ENCODE assay signal across 8 cellular contexts in genomic region chr12:110937104-110937641, GRCh38. TPM values are rescaled to one million over a fixed set of nuclear protein-coding genes. Genes with fewer than 3 reads are reported as not detected.
DNase-seq lines count a peak whose midpoint lies in the region; ATAC-seq, FAIRE-seq and TF ChIP-seq lines count a peak whose summit lies in the region.

No MANE protein-coding gene starts in this region.

- H3K4me1 ChIP-seq in A549 (peaks cover 23% of the 10 kb centered on the region), endothelial cell of umbilical vein (ENCODE audit: control insufficient read depth, extremely low read depth, insufficient read depth, low read length) (no peaks in the 10 kb centered on the region)

- no peaks in the 10 kb centered on the region for H4K20me1 ChIP-seq in endothelial cell of umbilical vein (replicated peaks; ENCODE audit: control insufficient read depth, extremely low read depth, insufficient read depth, low read length)

- H3K79me2 ChIP-seq in endothelial cell of umbilical vein (ENCODE audit: control insufficient read depth, insufficient read depth, low read length) = no peaks in the 10 kb centered on the region

- H3K9me3 ChIP-seq in A549 (no peaks in the 10 kb centered on the region), endothelial cell of umbilical vein (replicated peaks; ENCODE audit: control insufficient read depth, insufficient read depth, low read length) (no peaks in the 10 kb centered on the region)

- peak overlapping the region; percentile 67 for H3K4me2 ChIP-seq in A549
- H3K4me2 ChIP-seq in endothelial cell of umbilical vein (ENCODE audit: insufficient read depth, low read length) = no peak overlapping the region

- no peaks in the 10 kb centered on the region for H3K9me1 ChIP-seq in endothelial cell of umbilical vein (replicated peaks; ENCODE audit: control insufficient read depth, extremely low read depth, insufficient read depth, low read length)

- peak; percentile 65 to 66 for DNase-seq in A549 (ENCODE audit: low read depth in 1 of 2, low spot score in 1 of 2)
- DNase-seq in GM18507 (ENCODE audit: extremely low spot score, insufficient read length, low read depth) = peak; percentile 51
- peak; percentile 67 to 81 for DNase-seq in NCI-H526 (lab: John Stamatoyannopoulos, UW)
- peak; percentile 4 to 48 (median 36) for DNase-seq in activated CD8-positive, alpha-beta memory T cell treated with anti-CD3 and anti-CD28 coated beads for 48 hours (ENCODE audit: low read depth in 2 of 3, low spot score in 2 of 3)
- DNase-seq in endothelial cell of umbilical vein (ENCODE audit: low read depth, low spot score) = peak; percentile 56
- peak; percentile 39 for DNase-seq in mucosa of gallbladder (ENCODE audit: low spot score)
- DNase-seq in stimulated activated naive B cell treated with anti-CD40 and anti-IgM and Interleukin-4, amounts not matched to agents 10 μg/mL and 1 μg/mL and 100 μg/mL, for 72 hours = peak; percentile 14
- no peak for DNase-seq in NCI-H187 treated with DMSO at 0.1 percent for 48 hours (lab: John Stamatoyannopoulos, UW)

- no TSS peak for BruUV-seq in endothelial cell of umbilical vein (replicated peaks; lab: Mats Ljungman, UMichigan)

- WGBS in A549 (ENCODE audit: missing lambda C conversion rate) = 5% methylated on average over 21 of the region's 21 CpGs

- no peak overlapping the region for H3K27ac Mint-ChIP-seq in stimulated activated naive B cell treated with anti-CD40 and anti-IgM and Interleukin-4, amounts not matched to agents 10 μg/mL and 1 μg/mL and 100 μg/mL, for 72 hours

- CTCF ChIA-PET in A549 (lab: Yijun Ruan, JAX) (interaction anchor here (0.6 to 7.7 kb wide), 47 partner anchors 11 to 414 kb away, joined by 3 to 71 read pairs (median 4); partner anchors contain the start of gene MYL2), endothelial cell of umbilical vein (lab: Charles Lee) (interaction anchor here (0.6 to 3.6 kb wide), 15 partner anchors 9 to 371 kb away, joined by 3 to 31 read pairs (median 4); no protein-coding TSS in a partner anchor)

- H3K27me3 ChIP-seq in endothelial cell of umbilical vein (ENCODE audit: control insufficient read depth in 2 of 2, insufficient read depth in 2 of 2, low read length in 2 of 2) = no peaks in the 10 kb centered on the region

- intact Hi-C loops in endothelial cell of umbilical vein (cut with micrococcal nuclease) = loop anchor here (1.0 to 5.0 kb wide), 4 partner anchors 43 to 376 kb away; no protein-coding TSS in a partner anchor

- H3K27ac ChIP-seq in A549 (no peak overlapping the region; a peak in 1 of 6 replicates), endothelial cell of umbilical vein (ENCODE audit: insufficient read depth, low read depth, low read length) (no peak overlapping the region)

- H3K9me3 Mint-ChIP-seq in stimulated activated naive B cell treated with anti-CD40 and anti-IgM and Interleukin-4, amounts not matched to agents 10 μg/mL and 1 μg/mL and 100 μg/mL, for 72 hours = no peaks in the 10 kb centered on the region

- no peaks in the 10 kb centered on the region for H3K36me3 ChIP-seq in endothelial cell of umbilical vein (ENCODE audit: control insufficient read depth in 2 of 2, extremely low read depth in 1 of 2, insufficient read depth in 2 of 2, low read length in 2 of 2)

- peak; percentile 55 to 77; a peak in 5 of 6 replicates for ATAC-seq in A549
- ATAC-seq in stimulated activated naive B cell treated with anti-CD40 and anti-IgM and Interleukin-4, amounts not matched to agents 10 μg/mL and 1 μg/mL and 100 μg/mL, for 72 hours (replicated peaks) = peak; percentile 47 to 56

- TF ChIP-seq EP300 in A549 (IDR thresholded peaks at IDR 0.05) = no peak

- POLR2A ChIA-PET in A549 (lab: Yijun Ruan, JAX) (no interaction called here), endothelial cell of umbilical vein (lab: Charles Lee) (no interaction called here)

- peak overlapping the region; percentile 5 for H2AFZ ChIP-seq in endothelial cell of umbilical vein (ENCODE audit: low read depth, low read length)

- TF ChIP-seq CTCF in A549 (IDR thresholded peaks at IDR 0.05) (peak; percentile 92), endothelial cell of umbilical vein (IDR thresholded peaks at IDR 0.05; ENCODE audit: extremely low read depth in 1 of 2, insufficient read depth in 1 of 2, low read depth in 1 of 2, low read length in 2 of 2) (peak; percentile 94 to 98)

- H3K4me3 Mint-ChIP-seq in stimulated activated naive B cell treated with anti-CD40 and anti-IgM and Interleukin-4, amounts not matched to agents 10 μg/mL and 1 μg/mL and 100 μg/mL, for 72 hours = peak overlapping the region; percentile 21 to 53

- H3K9ac ChIP-seq in endothelial cell of umbilical vein (replicated peaks; ENCODE audit: extremely low read depth, insufficient read depth, low read length) = no peak overlapping the region

- no peak overlapping the region for H3K4me3 ChIP-seq in A549
- no peak overlapping the region for H3K4me3 ChIP-seq in endothelial cell of umbilical vein (replicated peaks in 1 of 3; ENCODE audit: insufficient read depth in 1 of 3, low read depth in 1 of 3, low read length in 3 of 3)

- peaks cover 6 to 8% of the 10 kb centered on the region in 2 donors for H3K4me1 Mint-ChIP-seq in stimulated activated naive B cell treated with anti-CD40 and anti-IgM and Interleukin-4, amounts not matched to agents 10 μg/mL and 1 μg/mL and 100 μg/mL, for 72 hours

- TF ChIP-seq RAD21 in A549 (conservative IDR thresholded peaks at IDR 0.05 in 1 of 2, IDR thresholded peaks at IDR 0.05 in 1 of 2) = peak; percentile 87 to 89

- H3K36me3 Mint-ChIP-seq in stimulated activated naive B cell treated with anti-CD40 and anti-IgM and Interleukin-4, amounts not matched to agents 10 μg/mL and 1 μg/mL and 100 μg/mL, for 72 hours = no peaks in the 10 kb centered on the region

- TF ChIP-seq POLR2A in A549 (IDR thresholded peaks at IDR 0.05; ENCODE audit: low read length) = no peak
- TF ChIP-seq POLR2A in endothelial cell of umbilical vein (IDR thresholded peaks at IDR 0.05; ENCODE audit: low read depth, low read length) = no peak

- no peak for FAIRE-seq in A549 (lab: Jason Lieb, UNC)
- peak; percentile 77 for FAIRE-seq in GM18507 (lab: Jason Lieb, UNC)
- peak; percentile 91 for FAIRE-seq in endothelial cell of umbilical vein (lab: Jason Lieb, UNC)

- dilution Hi-C loops in endothelial cell of umbilical vein (cut with MboI; ENCODE audit: extremely low pct_ligation_motif_present, low sequenced_read_pairs) = no loop called here

- peaks cover 34 to 54% of the 10 kb centered on the region in 2 donors for H3K27me3 Mint-ChIP-seq in stimulated activated naive B cell treated with anti-CD40 and anti-IgM and Interleukin-4, amounts not matched to agents 10 μg/mL and 1 μg/mL and 100 μg/mL, for 72 hours

TF ChIP-seq in A549, 52 proteins besides CTCF, POLR2A, EP300 and RAD21:
- TF ChIP-seq SMC3 (IDR thresholded peaks at IDR 0.05) = peak; percentile 76
- TF ChIP-seq BCL3 (IDR thresholded peaks at IDR 0.05) = no peak

TF ChIP-seq in endothelial cell of umbilical vein, 7 proteins besides CTCF, POLR2A, EP300 and RAD21:
- TF ChIP-seq POLR2AphosphoS5 (IDR thresholded peaks at IDR 0.05; ENCODE audit: insufficient read depth, low read depth, low read length) (no peak), FOS (IDR thresholded peaks at IDR 0.05; ENCODE audit: borderline replicate concordance, insufficient read depth, low read length) (no peak), GATA2 (IDR thresholded peaks at IDR 0.05; ENCODE audit: insufficient read depth, insufficient read length, low read depth, low read length) (no peak), MYC (IDR thresholded peaks at IDR 0.05; ENCODE audit: low read depth, low read length) (no peak), JUN (IDR thresholded peaks at IDR 0.05; ENCODE audit: borderline replicate concordance, insufficient read depth, insufficient read length, low read depth) (no peak), EZH2 (IDR thresholded peaks at IDR 0.05; ENCODE audit: borderline replicate concordance, low read depth, low read length, severe bottlenecking) (no peak), MAX (IDR thresholded peaks at IDR 0.05; ENCODE audit: insufficient read depth, insufficient read length) (no peak)

RNA-seq across cellular contexts. Expression of gene MYL2, which starts 16.8 kb away (rescaled TPM):
- polyA plus RNA-seq in A549 (2011; rRNA removed) = 0.13 TPM in 1 of 2 replicates, not detected in the other
- not detected in 2 replicates for polyA plus RNA-seq in A549 (2012; cell fraction: cytosol; rRNA removed)
- 0.12 TPM in 1 of 2 replicates, not detected in the other for polyA plus RNA-seq in A549 (2012; cell fraction: nucleus; rRNA removed)
- not detected in 3 replicates for polyA plus RNA-seq in A549 (2017; fragmentation: RNase III; extraction: RNeasy Plus Mini Kit Qiagen cat#74134 plus additional on column Dnase treatment)
- not detected in 2 replicates for polyA minus RNA-seq in A549 (2011; rRNA and poly(A)+ RNA removed)
- total RNA-seq in endothelial cell of umbilical vein = 0.93 TPM in 1 of 2 replicates, not detected in the other
- polyA plus RNA-seq in endothelial cell of umbilical vein = not detected in 2 replicates
- 0.08 and 0.18 TPM in 2 replicates for polyA plus RNA-seq in endothelial cell of umbilical vein (2011; cell fraction: cytosol; rRNA removed)
- not detected in 2 replicates for polyA plus RNA-seq in endothelial cell of umbilical vein (2011; cell fraction: nucleus; rRNA removed)
- polyA plus RNA-seq in endothelial cell of umbilical vein (2012) = 0.31 TPM in 1 of 2 replicates, not detected in the other
- polyA minus RNA-seq in endothelial cell of umbilical vein = not detected in 2 replicates
- not detected for polyA minus RNA-seq in endothelial cell of umbilical vein (2011; cell fraction: cytosol; rRNA and poly(A)+ RNA removed)
- not detected in 2 replicates for polyA minus RNA-seq in endothelial cell of umbilical vein (2011; cell fraction: nucleus; rRNA and poly(A)+ RNA removed)
- total RNA-seq in mucosa of gallbladder = not detected
